28 cellular contexts compared by ENCODE assay signal in the genomic region with DNA sequence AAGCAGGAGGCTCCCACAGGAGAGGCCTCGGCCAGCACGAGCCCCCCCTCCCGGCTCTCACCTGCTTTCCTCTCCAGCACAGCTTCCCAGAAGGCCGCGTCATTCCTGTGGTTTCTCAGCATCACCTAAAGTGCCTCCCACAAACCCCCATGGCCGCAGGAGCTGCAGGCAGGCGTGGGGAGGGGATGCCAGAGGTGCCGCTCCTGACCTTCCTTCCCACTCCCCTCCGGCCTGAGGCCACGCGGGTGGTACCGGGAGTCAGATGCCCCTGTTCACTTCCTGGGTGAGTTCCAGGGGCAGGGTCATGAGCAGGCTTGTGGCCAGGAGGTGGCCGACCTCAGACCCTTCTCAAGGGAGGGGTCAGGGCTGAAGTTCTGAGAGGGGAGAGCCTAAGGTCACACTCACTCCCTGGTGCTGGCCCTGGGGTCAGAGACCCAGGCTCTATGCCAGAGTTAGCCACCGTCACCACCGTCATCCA. TPM values are rescaled to one million over a fixed set of nuclear protein-coding genes. Genes with fewer than 3 reads are reported as not detected.
DNase-seq lines count a peak whose midpoint lies in the region; ATAC-seq and TF ChIP-seq lines count a peak whose summit lies in the region.
"Had no signal": no experiment of that assay in that cellular context is flagged by ENCODE, and none has a peak within 500 bp of the region (broad histone marks: within the 10 kb centered on the region; RNA-seq: fewer than 3 reads in every experiment).

No MANE protein-coding gene starts in this region.

- peak overlapping the region; percentile 11; the same call in 1 of the 2 replicates for H3K27ac ChIP-seq in RWPE1
- H3K27ac ChIP-seq in body of pancreas = no peak overlapping the region
- H3K27ac ChIP-seq in CD8-positive, alpha-beta T cell (ENCODE audit: low read depth, low read length) = no peak overlapping the region
- no peak overlapping the region for H3K27ac ChIP-seq in PC-9
- H3K27ac ChIP-seq: cardiac muscle cell, sigmoid colon, stomach, thyroid gland had no signal

- H3K27me3 Mint-ChIP-seq in nephron progenitor cell (ENCODE audit: low read depth, poor library complexity) = peaks cover 4% of the 10 kb centered on the region
- H3K27me3 Mint-ChIP-seq in CD8-positive, alpha-beta T cell (ENCODE audit: low read depth) = peaks cover 6% of the 10 kb centered on the region
- H3K27me3 Mint-ChIP-seq: activated naive CD8-positive, alpha-beta T cell; B cell had no signal

- no peak overlapping the region for H2AFZ ChIP-seq in PC-9

- no peak for ATAC-seq in body of pancreas
- no peak for ATAC-seq in CD8-positive, alpha-beta T cell
- ATAC-seq: left ventricle myocardium superior had no signal

- intact Hi-C loops in body of pancreas (cut with DNase I) = no loop called here
- intact Hi-C loops in CD8-positive, alpha-beta T cell (cut with DNase I, micrococcal nuclease) = no loop called here
- intact Hi-C loops in PC-9 (cut with micrococcal nuclease; ENCODE audit: unreplicated experiment) = no loop called here

- peaks cover 15% of the 10 kb centered on the region; the same call in 1 of the 2 replicates for H3F3A ChIP-seq in PC-9 (ENCODE audit: insufficient read depth, low read depth)

- POLR2A ChIA-PET in RWPE1 (lab: Yijun Ruan, JAX; ENCODE audit: low non-redundant PET) (no interaction called here), PC-9 (lab: Charles Lee; ENCODE audit: unreplicated experiment) (no interaction called here)
- POLR2A ChIA-PET in CD8-positive, alpha-beta T cell (lab: Charles Lee) = no interaction called here

- H4K20me1 ChIP-seq in PC-9 (ENCODE audit: insufficient read depth) = peaks cover 3% of the 10 kb centered on the region; the same call in 1 of the 2 replicates

- 82 to 85% methylated on average over 14 to 15 of the region's 15 CpGs for WGBS in body of pancreas, 2 donors

- peaks cover 20% of the 10 kb centered on the region for H3K4me1 Mint-ChIP-seq in nephron progenitor cell
- peaks cover 16% of the 10 kb centered on the region for H3K4me1 Mint-ChIP-seq in CD8-positive, alpha-beta T cell (ENCODE audit: low read depth)

- H3K4me3 ChIP-seq in body of pancreas (no peak overlapping the region), PC-9 (no peak overlapping the region)
- no peak overlapping the region for H3K4me3 ChIP-seq in CD8-positive, alpha-beta T cell (ENCODE audit: low read depth, low read length)
- H3K4me3 ChIP-seq: cardiac muscle cell, sigmoid colon, stomach, thyroid gland had no signal

- H3K4me2 ChIP-seq in PC-9 = no peak overlapping the region

- H3K27ac Mint-ChIP-seq in nephron progenitor cell = peak overlapping the region; percentile 54
- H3K27ac Mint-ChIP-seq in CD8-positive, alpha-beta T cell = no peak overlapping the region
- H3K27ac Mint-ChIP-seq: activated naive CD8-positive, alpha-beta T cell; B cell had no signal

- DNase-seq in ELF-1 (ENCODE audit: low read depth, low spot score) = peak; percentile 51
- DNase-seq in RWPE1 (ENCODE audit: low spot score) = no peak
- DNase-seq in glomerular visceral epithelial cell (ENCODE audit: extremely low spot score) = peak; percentile 41
- no peak for DNase-seq in nephron progenitor cell
- no peak for DNase-seq in body of pancreas
- no peak for DNase-seq in CD8-positive, alpha-beta T cell
- DNase-seq in activated CD4-positive, alpha-beta T cell treated with anti-CD3 and anti-CD28 coated beads, Interleukin-2, amount 50 U/mL, for 48 hours = no peak
- no peak for DNase-seq in PC-9
- DNase-seq: activated CD4-positive, alpha-beta T cell treated with anti-CD3 and anti-CD28 coated beads for 4 hours; activated CD8-positive, alpha-beta memory T cell treated with anti-CD3 and anti-CD28 coated beads for 24 hours; activated T-cell treated with anti-CD3 and anti-CD28 coated beads for 4 hours; anterior cingulate cortex; GDM1; left ventricle myocardium superior; naive thymus-derived CD8-positive, alpha-beta T cell; NCI-H1092; NCI-H187; NCI-H2227 treated with DMSO at 0.1 percent for 48 hours; NCI-H526 treated with DMSO at 0.1 percent for 48 hours; Right ventricle myocardium superior; sigmoid colon; stimulated activated CD4-positive, alpha-beta T cell treated with anti-CD3 and anti-CD28 coated beads, Interleukin-12 subunit alpha, Interleukin-12 subunit beta, amount 100 ng/mL, for 4 hours; stimulated activated CD4-positive, alpha-beta T cell treated with anti-CD3 and anti-CD28 coated beads, Interleukin-2, amount 100 ng/mL, for 48 hours; stomach; thyroid gland had no signal

- no peaks in the 10 kb centered on the region for H3K27me3 ChIP-seq in body of pancreas
- no peaks in the 10 kb centered on the region for H3K27me3 ChIP-seq in CD8-positive, alpha-beta T cell (ENCODE audit: insufficient read depth, low read length)
- no peaks in the 10 kb centered on the region for H3K27me3 ChIP-seq in PC-9 (ENCODE audit: insufficient read depth, low read depth)
- H3K27me3 ChIP-seq: cardiac muscle cell, thyroid gland had no signal

- BruUV-seq in PC-9 (replicated peaks; lab: Mats Ljungman, UMichigan) = no TSS peak

- H3K9me2 ChIP-seq in PC-9 (ENCODE audit: insufficient read depth) = no peaks in the 10 kb centered on the region

- CTCF ChIA-PET in RWPE1 (lab: Yijun Ruan, JAX) = no interaction called here
- CTCF ChIA-PET in CD8-positive, alpha-beta T cell (lab: Charles Lee) = interaction anchor here (0.8 kb wide), 1 partner anchor 251 kb away, joined by 3 read pairs; no protein-coding TSS in a partner anchor
- CTCF ChIA-PET in PC-9 (lab: Charles Lee) = no interaction called here

- H3K36me3 ChIP-seq in body of pancreas (replicated peaks in 1 of 2; ENCODE audit: insufficient read depth in 1 of 2, low read depth in 2 of 2) = peaks cover 0 to 10% of the 10 kb centered on the region in 2 donors
- H3K36me3 ChIP-seq in CD8-positive, alpha-beta T cell (ENCODE audit: insufficient read depth, low read length) = peaks cover 3% of the 10 kb centered on the region
- no peaks in the 10 kb centered on the region for H3K36me3 ChIP-seq in PC-9 (ENCODE audit: low read depth)
- H3K36me3 ChIP-seq: cardiac muscle cell had no signal

- peaks cover 37% of the 10 kb centered on the region for H3K36me3 Mint-ChIP-seq in nephron progenitor cell (ENCODE audit: low read depth)
- peaks cover 16% of the 10 kb centered on the region for H3K36me3 Mint-ChIP-seq in CD8-positive, alpha-beta T cell
- H3K36me3 Mint-ChIP-seq: activated naive CD8-positive, alpha-beta T cell had no signal

- peaks cover 0 to 6% (median 0%) of the 10 kb centered on the region in 3 donors for H3K9me3 ChIP-seq in body of pancreas
- no peaks in the 10 kb centered on the region for H3K9me3 ChIP-seq in CD8-positive, alpha-beta T cell (ENCODE audit: low read length)
- H3K9me3 ChIP-seq in PC-9 (ENCODE audit: insufficient read depth, low read depth) = no peaks in the 10 kb centered on the region
- H3K9me3 ChIP-seq: sigmoid colon, thyroid gland had no signal

- peaks cover 15% of the 10 kb centered on the region for H3K9me3 Mint-ChIP-seq in nephron progenitor cell
- H3K9me3 Mint-ChIP-seq in CD8-positive, alpha-beta T cell = no peaks in the 10 kb centered on the region

- TF ChIP-seq CTCF in RWPE1 (conservative IDR thresholded peaks at IDR 0.05; ENCODE audit: low read depth) (no peak), nephron progenitor cell (IDR thresholded peaks at IDR 0.05) (no peak), body of pancreas (IDR thresholded peaks at IDR 0.05) (no peak), PC-9 (conservative IDR thresholded peaks at IDR 0.05) (no peak)
- no peak for TF ChIP-seq CTCF in CD8-positive, alpha-beta T cell (IDR thresholded peaks at IDR 0.05)

- no peaks in the 10 kb centered on the region for H3K79me2 ChIP-seq in PC-9 (ENCODE audit: low read depth)

- TF ChIP-seq POLR2A in body of pancreas (IDR thresholded peaks at IDR 0.05) = no peak

- H3K4me3 Mint-ChIP-seq in nephron progenitor cell = no peak overlapping the region
- no peak overlapping the region for H3K4me3 Mint-ChIP-seq in CD8-positive, alpha-beta T cell
- H3K4me3 Mint-ChIP-seq: activated naive CD8-positive, alpha-beta T cell; B cell had no signal

- H3K4me1 ChIP-seq in body of pancreas = peaks cover 6% of the 10 kb centered on the region
- no peaks in the 10 kb centered on the region for H3K4me1 ChIP-seq in CD8-positive, alpha-beta T cell (ENCODE audit: insufficient read depth, low read length)
- no peaks in the 10 kb centered on the region for H3K4me1 ChIP-seq in PC-9 (replicated peaks; ENCODE audit: insufficient read depth)

RNA-seq across cellular contexts. Expression of gene NPAS1, which starts 14.4 kb away (rescaled TPM):
- total RNA-seq in body of pancreas (not detected), PC-9 (2021) (1.4 and 3.7 TPM in 2 replicates)
- total RNA-seq in CD8-positive, alpha-beta T cell = 1 to 10 TPM; 1.1 to 1.6 TPM
- total RNA-seq: Right ventricle myocardium superior had no signal

RNA-seq across cellular contexts. Expression of gene TMEM160, which starts 43.2 kb away (rescaled TPM):
- total RNA-seq in body of pancreas = 10 to 100 TPM; 31.3 to 37.6 TPM
- 10 to 100 TPM; 17.9 to 18.4 TPM for total RNA-seq in CD8-positive, alpha-beta T cell
- total RNA-seq in PC-9 (2021) = 46.3 and 76.5 TPM in 2 replicates

Comparison
In these comparisons a context has a peak if more than half of its experiments do, and no peak if none do; other contexts are left out.
1. DNase-seq: peak in ELF-1 (single experiment) and glomerular visceral epithelial cell (single experiment); none in RWPE1 (single experiment), nephron progenitor cell (single experiment), body of pancreas (0 of 4), CD8-positive, alpha-beta T cell (0 of 7), activated CD4-positive, alpha-beta T cell treated with anti-CD3 and anti-CD28 coated beads, Interleukin-2, amount 50 U/mL, for 48 hours (0 of 2) and PC-9 (0 of 2).